ENCODE assay signal across 8 cellular contexts in the genomic region with DNA sequence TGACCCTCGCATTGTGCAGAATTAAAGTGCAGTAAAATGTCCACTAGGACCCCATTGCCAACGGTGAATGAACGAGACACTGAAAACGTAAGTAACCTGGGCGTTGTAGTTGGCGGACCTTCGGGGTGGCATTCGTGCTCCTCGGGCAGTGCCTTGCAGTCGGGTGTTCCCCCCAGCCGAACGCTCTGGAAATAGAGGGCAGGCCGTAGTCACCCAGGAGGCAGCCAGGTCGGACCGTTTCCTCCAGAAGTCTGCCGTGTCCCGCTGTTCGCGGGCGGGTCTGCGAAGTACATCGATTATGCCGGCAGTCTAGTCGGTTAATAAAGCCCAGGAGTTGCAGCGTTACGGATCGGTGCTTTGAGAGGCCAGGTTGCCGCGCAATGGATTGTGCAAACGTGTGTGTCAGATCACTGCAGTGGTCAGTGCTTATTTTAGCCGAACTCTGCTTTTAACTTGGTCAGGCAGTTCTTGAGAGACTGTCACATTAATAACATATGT. TPM values are rescaled to one million over a fixed set of nuclear protein-coding genes. Genes with fewer than 3 reads are reported as not detected.
A peak's percentile ranks its signal among the peaks of the same experiment; 100 is the strongest.
DNase-seq lines count a peak whose midpoint lies in the region; ATAC-seq and TF ChIP-seq lines count a peak whose summit lies in the region.

No MANE protein-coding gene starts in this region.

- H3K36me3 ChIP-seq in Peyer's patch (no peaks in the 10 kb centered on the region), hepatocyte (replicated peaks; ENCODE audit: insufficient read depth, low read depth) (no peaks in the 10 kb centered on the region), gastrocnemius medialis (no peaks in the 10 kb centered on the region)

- peak overlapping the region; percentile 62 to 90 (median 88) for H3K4me3 ChIP-seq in Peyer's patch
- H3K4me3 ChIP-seq in hepatocyte: peak overlapping the region; percentile 93
- H3K4me3 ChIP-seq in gastrocnemius medialis: peak overlapping the region; percentile 78 to 100 (median 87)

- H3K4me1 ChIP-seq in Peyer's patch (peaks cover 0 to 38% (median 7%) of the 10 kb centered on the region in 4 donors), hepatocyte (ENCODE audit: insufficient read depth) (peaks cover 18% of the 10 kb centered on the region), gastrocnemius medialis (peaks cover 25 to 28% of the 10 kb centered on the region in 2 donors)

- in situ Hi-C loops in G401 (cut with HindIII; ENCODE audit: low sequenced_read_pairs) (no loop called here), gastrocnemius medialis (cut with MboI; ENCODE audit: low sequenced_read_pairs in 4 of 4) (no loop called here)

- H3K27ac ChIP-seq in Peyer's patch (peak overlapping the region; percentile 94 to 100 (median 99)), adipose tissue (ENCODE audit: low read depth, low read length) (peak overlapping the region; percentile 76), hepatocyte (peak overlapping the region; percentile 98), gastrocnemius medialis (peak overlapping the region; percentile 94 to 100 (median 98))

- ATAC-seq in HG02610 (IDR thresholded peaks at IDR 0.05; ENCODE audit: unreplicated experiment): peak; percentile 6
- peak; percentile 58 to 67 for ATAC-seq in gastrocnemius medialis

- H3K4me2 ChIP-seq in hepatocyte: peak overlapping the region; percentile 91

- H2AFZ ChIP-seq in hepatocyte: peak overlapping the region; percentile 36

- H4K20me1 ChIP-seq in hepatocyte (ENCODE audit: insufficient read depth, poor library complexity, severe bottlenecking): peaks cover 45% of the 10 kb centered on the region

- DNase-seq in G401 (ENCODE audit: low spot score): peak; percentile 20
- DNase-seq in Peyer's patch: peak; percentile 37 to 70 (median 64)
- DNase-seq in hepatocyte (ENCODE audit: low spot score): peak; percentile 49
- peak in 1 of 2 donors; percentile 55 for DNase-seq in gastrocnemius medialis
- DNase-seq in SKM-1 (lab: John Stamatoyannopoulos, UW; ENCODE audit: unreplicated experiment): no peak
- no peak for DNase-seq in DMS153 treated with DMSO at 0.1 percent for 48 hours (lab: John Stamatoyannopoulos, UW; ENCODE audit: unreplicated experiment)

- no peaks in the 10 kb centered on the region for H3K9me2 ChIP-seq in hepatocyte (replicated peaks; ENCODE audit: insufficient read depth)

- no peak for TF ChIP-seq CTCF in Peyer's patch (IDR thresholded peaks at IDR 0.05)
- TF ChIP-seq CTCF in hepatocyte (IDR thresholded peaks at IDR 0.05; ENCODE audit: poor library complexity): no peak
- no peak for TF ChIP-seq CTCF in gastrocnemius medialis (IDR thresholded peaks at IDR 0.05 in 4 of 5, conservative IDR thresholded peaks at IDR 0.05 in 1 of 5)

- TF ChIP-seq POLR2A in Peyer's patch (IDR thresholded peaks at IDR 0.05) (no peak), gastrocnemius medialis (IDR thresholded peaks at IDR 0.05) (peak; percentile 38 to 73)

- H3K79me2 ChIP-seq in hepatocyte: peaks cover 55% of the 10 kb centered on the region

- intact Hi-C loops in gastrocnemius medialis (cut with DNase I; ENCODE audit: low total_unique reads): loop anchor here (1.0 to 5.0 kb wide), 4 partner anchors 51 to 1069 kb away; partner anchors contain the start of genes KLC1 and ZNF839

- H3K9me3 ChIP-seq in Peyer's patch (no peaks in the 10 kb centered on the region), hepatocyte (ENCODE audit: low read depth) (no peaks in the 10 kb centered on the region), gastrocnemius medialis (no peaks in the 10 kb centered on the region)

- 0% methylated on average over 31 of the region's 31 CpGs for WGBS in adipose tissue, 3 donors
- WGBS in hepatocyte (ENCODE audit: low lambda C conversion rate, missing lambda C conversion rate): under 1% methylated on average over 31 of the region's 31 CpGs

- no peaks in the 10 kb centered on the region for H3K27me3 ChIP-seq in Peyer's patch
- no peaks in the 10 kb centered on the region for H3K27me3 ChIP-seq in hepatocyte
- no peaks in the 10 kb centered on the region for H3K27me3 ChIP-seq in gastrocnemius medialis

RNA-seq across cellular contexts. Expression of gene MARK3, which starts 0.8 kb away (rescaled TPM):
- 47.9 and 84.8 TPM in 2 replicates for total RNA-seq in G401 (2014; rRNA removed; shearing (Covaris generic))
- total RNA-seq in Peyer's patch (100 to 1,000 TPM in 2 of 4 donors, 10 to 100 TPM in 2; 76.0 to 196 (median 99.5) TPM), hepatocyte (59.2 and 71.7 TPM in 2 replicates), gastrocnemius medialis (10 to 100 TPM; 60.2 to 73.1 (median 71.6) TPM)
- polyA plus RNA-seq in adipose tissue (10 to 100 TPM; 36.4 to 47.8 (median 43.5) TPM), hepatocyte (56.3 and 76.7 TPM in 2 replicates)

RNA-seq across cellular contexts. Expression of gene EIF5, which starts 52.0 kb away (rescaled TPM):
- 265 and 299 TPM in 2 replicates for total RNA-seq in G401 (2014; rRNA removed; shearing (Covaris generic))
- total RNA-seq in Peyer's patch: 100 to 1,000 TPM; 176 to 226 (median 217) TPM
- 100 to 1,000 TPM in 1 of 3 donors, 10 to 100 TPM in 2; 48.7 to 156 (median 99.1) TPM for polyA plus RNA-seq in adipose tissue
- 151 and 161 TPM in 2 replicates for total RNA-seq in hepatocyte
- polyA plus RNA-seq in hepatocyte: 331 and 355 TPM in 2 replicates
- total RNA-seq in gastrocnemius medialis: 100 to 1,000 TPM; 313 to 538 (median 374) TPM

Comparison
In these comparisons a context has a peak if more than half of its experiments do, and no peak if none do; other contexts are left out.
1. DNase-seq: peak in G401 (single experiment), Peyer's patch (3 of 3) and hepatocyte (single experiment); none in SKM-1 (single experiment) and DMS153 treated with DMSO at 0.1 percent for 48 hours (single experiment).
2. POLR2A ChIP-seq: peak in gastrocnemius medialis (2 of 2); none in Peyer's patch (0 of 2).
3. Peak in every context shown above with its lines, with median percentiles within 50 percentile points of each other: H3K27ac ChIP-seq and H3K4me3 ChIP-seq.